11 cellular contexts compared by ENCODE assay signal in the genomic region with DNA sequence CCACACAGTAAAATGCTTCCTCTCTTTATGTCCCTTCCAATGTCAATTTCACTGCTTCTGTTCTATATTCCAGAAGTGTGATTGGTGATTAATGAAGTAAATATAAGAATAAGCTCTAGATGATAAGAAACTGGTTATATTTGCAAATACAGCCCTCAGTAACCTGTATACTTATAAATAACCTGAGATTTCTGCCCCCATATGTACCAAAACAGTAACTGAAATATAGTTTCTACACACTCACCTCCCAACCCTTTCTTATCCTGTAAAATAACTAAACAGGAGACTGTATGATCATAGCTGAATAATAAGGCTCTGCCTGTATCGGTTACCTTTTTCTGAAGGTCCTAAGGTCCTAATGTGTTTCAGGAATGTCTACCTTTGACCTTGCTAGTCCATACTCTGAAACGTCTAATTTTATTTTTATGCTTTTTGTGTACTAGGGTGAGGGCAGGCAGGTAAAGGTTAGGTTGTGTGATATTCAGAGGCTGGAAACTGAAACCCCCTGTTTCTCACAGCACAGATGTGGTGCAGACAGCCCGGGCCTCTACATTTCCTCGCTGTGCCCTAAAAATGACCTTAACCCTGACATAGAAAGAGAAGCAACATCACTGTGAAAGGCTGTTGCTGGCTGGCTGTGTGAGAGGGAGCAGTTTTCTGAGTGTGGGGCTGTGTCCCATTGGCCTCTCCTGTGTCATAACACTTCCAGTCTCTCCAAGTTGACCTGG.
DNase-seq lines count a peak whose midpoint lies in the region; ATAC-seq, FAIRE-seq and TF ChIP-seq lines count a peak whose summit lies in the region.
"Had no signal": no experiment of that assay in that cellular context is flagged by ENCODE, and none has a peak within 500 bp of the region (broad histone marks: within the 10 kb centered on the region; RNA-seq: fewer than 3 reads in every experiment).

No MANE protein-coding gene starts in this region.

- H2AFZ ChIP-seq in IMR-90 (replicated peaks; ENCODE audit: low read length, poor library complexity) (peak overlapping the region; percentile 73), OCI-LY7 (ENCODE audit: low read length) (no peak overlapping the region)

- no peak overlapping the region for H3K14ac ChIP-seq in IMR-90 (replicated peaks; ENCODE audit: low read depth, low read length)

- FAIRE-seq in GM18507 (lab: Jason Lieb, UNC) (peak; percentile 73), D721Med (lab: Jason Lieb, UNC) (no peak)

- no peak overlapping the region for H3K56ac ChIP-seq in IMR-90 (ENCODE audit: extremely low read depth, insufficient read depth, low read length)

- H4K20me1 ChIP-seq in IMR-90 (ENCODE audit: insufficient read depth, low read length) (no peaks in the 10 kb centered on the region), OCI-LY7 (ENCODE audit: insufficient read depth, low read length) (no peaks in the 10 kb centered on the region)

- no peak for TF ChIP-seq RAD21 in IMR-90 (IDR thresholded peaks at IDR 0.05; ENCODE audit: low read length)

- H2BK15ac ChIP-seq in IMR-90 (ENCODE audit: low read depth, low read length): no peak overlapping the region; the same call in 2 of the 3 replicates

- H3K9me3 ChIP-seq in IMR-90 (ENCODE audit: control insufficient read depth, insufficient read depth, low read length) (no peaks in the 10 kb centered on the region), OCI-LY7 (ENCODE audit: low read length) (no peaks in the 10 kb centered on the region)

- H3K27ac ChIP-seq in IMR-90 (ENCODE audit: insufficient read depth, low read length) (no peak overlapping the region), OCI-LY7 (ENCODE audit: low read depth, low read length, poor library complexity, severe bottlenecking) (no peak overlapping the region)

- CTCF ChIA-PET in IMR-90 (lab: Yijun Ruan, JAX) (no interaction called here), OCI-LY7 (lab: Charles Lee; ENCODE audit: unreplicated experiment) (no interaction called here)

- POLR2A ChIA-PET in IMR-90 (lab: Charles Lee; ENCODE audit: unreplicated experiment): no interaction called here
- POLR2A ChIA-PET in OCI-LY7 (lab: Charles Lee): interaction anchor here (0.7 to 1.4 kb wide), 2 partner anchors 20 to 935 kb away, joined by 3 to 4 read pairs; no protein-coding TSS in a partner anchor

- in situ Hi-C loops in IMR-90 (cut with MboI; ENCODE audit: low sequenced_read_pairs): no loop called here

- H3K9me2 ChIP-seq in OCI-LY7 (ENCODE audit: insufficient read depth, low read length): no peaks in the 10 kb centered on the region

- H2AK9ac ChIP-seq in IMR-90 (replicated peaks; ENCODE audit: low read depth, low read length, poor library complexity): no peak overlapping the region

- no TSS peak for BruUV-seq in IMR-90 (replicated peaks; lab: Mats Ljungman, UMichigan)
- BruUV-seq in OCI-LY7 (replicated peaks; lab: Mats Ljungman, UMichigan): no TSS peak

- H3K36me3 ChIP-seq in IMR-90 (ENCODE audit: control insufficient read depth, insufficient read depth, low read length) (no peaks in the 10 kb centered on the region), OCI-LY7 (ENCODE audit: insufficient read depth, low read length) (no peaks in the 10 kb centered on the region)

- H4K91ac ChIP-seq in IMR-90 (ENCODE audit: insufficient read depth, low read depth, low read length): no peak overlapping the region

- ATAC-seq in GM21360 (IDR thresholded peaks at IDR 0.05; ENCODE audit: unreplicated experiment) (peak; percentile 92), HG02943 (IDR thresholded peaks at IDR 0.05; ENCODE audit: low read depth, unreplicated experiment) (peak; percentile 72), IMR-90 (ENCODE audit: low read depth) (no peak)

- intact Hi-C loops in IMR-90 (cut with micrococcal nuclease): no loop called here
- intact Hi-C loops in OCI-LY7 (cut with micrococcal nuclease; ENCODE audit: unreplicated experiment): no loop called here

- no peak overlapping the region for H3K23ac ChIP-seq in IMR-90 (ENCODE audit: low read depth, low read length)

- H3K27me3 ChIP-seq in IMR-90 (ENCODE audit: control insufficient read depth, insufficient read depth, low read length): no peaks in the 10 kb centered on the region

- peak overlapping the region; percentile 18 for H2BK5ac ChIP-seq in IMR-90 (ENCODE audit: low read depth, low read length, poor library complexity, severe bottlenecking)

- H3K4me3 ChIP-seq in IMR-90 (ENCODE audit: insufficient read depth, low read depth, low read length) (no peak overlapping the region), OCI-LY7 (ENCODE audit: low read depth, low read length, poor library complexity, severe bottlenecking) (no peak overlapping the region)

- H3K79me1 ChIP-seq in IMR-90 (ENCODE audit: low read depth in 1 of 2, low read length in 2 of 2): no peaks in the 10 kb centered on the region

- H3K18ac ChIP-seq in IMR-90 (ENCODE audit: low read depth, low read length): no peak overlapping the region

- no peak for TF ChIP-seq POLR2A in IMR-90 (IDR thresholded peaks at IDR 0.05; ENCODE audit: low read depth, low read length)

- H2BK20ac ChIP-seq in IMR-90 (ENCODE audit: low read depth, low read length): no peak overlapping the region

- H3K79me2 ChIP-seq in OCI-LY7 (ENCODE audit: insufficient read depth, low read depth, low read length): no peaks in the 10 kb centered on the region

- H3K4me2 ChIP-seq in IMR-90 (ENCODE audit: low read depth, low read length) (no peak overlapping the region), OCI-LY7 (ENCODE audit: low read length) (no peak overlapping the region)

- no peak overlapping the region; a peak in 1 of 4 replicates for H4K8ac ChIP-seq in IMR-90 (ENCODE audit: low read depth in 2 of 2, low read length in 2 of 2)

- H4K5ac ChIP-seq in IMR-90 (ENCODE audit: low read depth, low read length): no peak overlapping the region

- dilution Hi-C loops in IMR-90 (cut with HindIII; ENCODE audit: low sequenced_read_pairs, unreplicated experiment): no loop called here

- H3K4me1 ChIP-seq in IMR-90 (ENCODE audit: control insufficient read depth, insufficient read depth, low read length) (peaks cover 4% of the 10 kb centered on the region; the same call in 1 of the 2 replicates), OCI-LY7 (ENCODE audit: insufficient read depth, low read length, poor library complexity, severe bottlenecking) (no peaks in the 10 kb centered on the region)

- DNase-seq in GM18507 (ENCODE audit: extremely low spot score, insufficient read length, low read depth) (no peak), IMR-90 (no peak), T1000 (lab: John Stamatoyannopoulos, UW) (no peak), NCI-H2171 (lab: John Stamatoyannopoulos, UW) (no peak), D721Med (ENCODE audit: insufficient read length, low spot score) (no peak), OCI-LY7 (ENCODE audit: low spot score) (no peak)
- DNase-seq: AML-193; NCI-H446; stimulated activated CD4-positive, alpha-beta T cell treated with anti-CD3 and anti-CD28 coated beads, Interleukin-4, amount 100 ng/mL, for 4 hours had no signal

- TF ChIP-seq CTCF in IMR-90 (conservative IDR thresholded peaks at IDR 0.05; ENCODE audit: low read depth, low read length): no peak
- no peak for TF ChIP-seq CTCF in D721Med (IDR thresholded peaks at IDR 0.05; ENCODE audit: insufficient read depth, missing control alignments)
- no peak for TF ChIP-seq CTCF in OCI-LY7 (conservative IDR thresholded peaks at IDR 0.05; ENCODE audit: low read length)

- H3K9me1 ChIP-seq in IMR-90 (ENCODE audit: insufficient read depth, low read length): no peaks in the 10 kb centered on the region; the same call in 1 of the 2 replicates

- no peak overlapping the region for H3K4ac ChIP-seq in IMR-90 (ENCODE audit: low read depth, low read length)

- H2AK5ac ChIP-seq in IMR-90 (ENCODE audit: low read depth, low read length): 0 out of 2 replicates have a peak overlapping the region, but pooled peaks have one; percentile 20

- no peak overlapping the region for H3K9ac ChIP-seq in IMR-90 (ENCODE audit: low read depth, low read length)

- WGBS in IMR-90 (ENCODE audit: extremely low coverage in 2 of 2, insufficient read length in 1 of 2), 2 experiments: no CpG with 5 or more reads among the region's 4 CpGs

- H2BK120ac ChIP-seq in IMR-90 (ENCODE audit: low read depth, low read length): no peak overlapping the region

TF ChIP-seq in IMR-90, 13 proteins besides CTCF, POLR2A, EP300 and RAD21:
- TF ChIP-seq MXI1 (IDR thresholded peaks at IDR 0.05; ENCODE audit: borderline replicate concordance, low read depth, low read length) (no peak), ELK1 (IDR thresholded peaks at IDR 0.05; ENCODE audit: borderline replicate concordance, low read depth, low read length) (no peak), MAFK (IDR thresholded peaks at IDR 0.05; ENCODE audit: low read depth, low read length) (no peak), RCOR1 (IDR thresholded peaks at IDR 0.05; ENCODE audit: insufficient replicate concordance, low read length) (no peak), NFE2L2 (IDR thresholded peaks at IDR 0.05; ENCODE audit: low read depth, low read length) (no peak), FOS (IDR thresholded peaks at IDR 0.05; ENCODE audit: low read depth, low read length) (no peak), SMC3 (IDR thresholded peaks at IDR 0.05; ENCODE audit: low read depth, low read length) (no peak), BHLHE40 (IDR thresholded peaks at IDR 0.05; ENCODE audit: low read depth, low read length) (no peak), CHD1 (IDR thresholded peaks at IDR 0.05; ENCODE audit: low read depth, low read length) (no peak), MAZ (IDR thresholded peaks at IDR 0.05; ENCODE audit: borderline replicate concordance, low read depth, low read length) (no peak), CEBPB (IDR thresholded peaks at IDR 0.05; ENCODE audit: low read depth, low read length) (no peak), RFX5 (IDR thresholded peaks at IDR 0.05; ENCODE audit: low read depth, low read length) (no peak)
- TF ChIP-seq, protein P1, sequence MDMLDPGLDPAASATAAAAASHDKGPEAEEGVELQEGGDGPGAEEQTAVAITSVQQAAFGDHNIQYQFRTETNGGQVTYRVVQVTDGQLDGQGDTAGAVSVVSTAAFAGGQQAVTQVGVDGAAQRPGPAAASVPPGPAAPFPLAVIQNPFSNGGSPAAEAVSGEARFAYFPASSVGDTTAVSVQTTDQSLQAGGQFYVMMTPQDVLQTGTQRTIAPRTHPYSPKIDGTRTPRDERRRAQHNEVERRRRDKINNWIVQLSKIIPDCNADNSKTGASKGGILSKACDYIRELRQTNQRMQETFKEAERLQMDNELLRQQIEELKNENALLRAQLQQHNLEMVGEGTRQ (IDR thresholded peaks at IDR 0.05; ENCODE audit: low read depth, low read length): no peak
